ENCODE assay signal across 9 cellular contexts in the genomic region with DNA sequence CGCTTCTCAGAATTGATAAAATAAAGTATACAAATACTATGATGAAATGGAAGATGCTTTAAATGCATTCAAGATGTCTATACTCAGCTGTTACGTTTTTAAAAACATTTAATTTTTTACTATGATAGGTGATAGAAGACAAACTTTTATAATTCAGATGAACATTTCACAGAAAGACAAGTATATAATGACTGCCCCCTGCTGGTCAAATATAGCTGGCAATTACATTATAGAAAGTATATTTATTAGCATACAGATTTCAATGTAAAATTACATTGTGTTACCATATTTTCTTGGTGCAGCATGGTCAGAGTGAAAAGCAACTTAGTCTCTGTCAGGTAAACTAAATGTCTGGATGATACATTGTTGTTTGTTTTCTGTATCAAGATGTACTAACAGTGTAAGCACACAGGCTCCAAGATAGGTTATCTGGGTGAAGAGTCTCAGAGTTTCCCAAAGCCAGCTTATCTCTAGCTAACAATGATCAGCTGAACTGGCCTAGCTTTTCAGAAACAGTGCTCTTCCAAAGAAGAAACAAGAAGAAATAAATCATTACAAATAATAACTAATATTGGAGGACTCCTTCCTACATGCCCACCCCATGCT. TPM values are rescaled to one million over a fixed set of nuclear protein-coding genes. Genes with fewer than 3 reads are reported as not detected.
DNase-seq lines count a peak whose midpoint lies in the region; ATAC-seq and TF ChIP-seq lines count a peak whose summit lies in the region.
"Had no signal": no experiment of that assay in that cellular context is flagged by ENCODE, and none has a peak within 500 bp of the region (broad histone marks: within the 10 kb centered on the region; RNA-seq: fewer than 3 reads in every experiment).

No MANE protein-coding gene starts in this region.

- H3K9ac ChIP-seq in colonic mucosa (ENCODE audit: low read depth in 2 of 2, low read length in 2 of 2) = no peak overlapping the region

- TF ChIP-seq CTCF in colonic mucosa (IDR thresholded peaks at IDR 0.05) = peak; percentile 70
- TF ChIP-seq CTCF in osteoblast (IDR thresholded peaks at IDR 0.05; ENCODE audit: extremely low read depth, low read depth, low read length) = peak; percentile 66

- no peaks in the 10 kb centered on the region for H4K20me1 ChIP-seq in osteoblast (ENCODE audit: insufficient read depth, low read length)

- no peak overlapping the region for H3K4me2 ChIP-seq in osteoblast (ENCODE audit: insufficient read depth, low read length)

- POLR2A ChIA-PET in activated CD4-positive, alpha-beta memory T cell treated with anti-CD3 and anti-CD28 coated beads for 36 hours (lab: Charles Lee) = no interaction called here

- no peak overlapping the region for H3K27ac Mint-ChIP-seq in stimulated activated naive CD8-positive, alpha-beta T cell treated with anti-CD3 and anti-CD28 coated beads, Interleukin-15, amount 100 ng/mL, for 72 hours
- H3K27ac Mint-ChIP-seq in activated CD4-positive, alpha-beta memory T cell treated with anti-CD3 and anti-CD28 coated beads for 36 hours = no peak overlapping the region

- H3K4me1 ChIP-seq in colonic mucosa (no peaks in the 10 kb centered on the region), osteoblast (ENCODE audit: insufficient read depth, low read length) (no peaks in the 10 kb centered on the region)

- DNase-seq in stimulated activated naive CD8-positive, alpha-beta T cell treated with anti-CD3 and anti-CD28 coated beads, Interleukin-15, Interleukin-2, amounts not matched to agents 100 U/mL and 50 U/mL, for 24 hours = peak; percentile 6
- DNase-seq in stimulated activated naive CD8-positive, alpha-beta T cell treated with anti-CD3 and anti-CD28 coated beads, Interleukin-15, amount 100 ng/mL, for 72 hours = no peak
- DNase-seq in NCI-H2171 (lab: John Stamatoyannopoulos, UW) = peak; percentile 15
- peak; percentile 49 for DNase-seq in colonic mucosa
- no peak for DNase-seq in osteoblast (ENCODE audit: insufficient read length, low spot score, missing footprints)
- no peak for DNase-seq in activated CD4-positive, alpha-beta memory T cell treated with anti-CD3 and anti-CD28 coated beads for 36 hours

- no peak overlapping the region for H3K4me3 Mint-ChIP-seq in stimulated activated naive CD8-positive, alpha-beta T cell treated with anti-CD3 and anti-CD28 coated beads, Interleukin-15, amount 100 ng/mL, for 72 hours
- no peak overlapping the region for H3K4me3 Mint-ChIP-seq in activated CD4-positive, alpha-beta memory T cell treated with anti-CD3 and anti-CD28 coated beads for 36 hours
- H3K4me3 Mint-ChIP-seq: central memory CD8-positive, alpha-beta T cell had no signal

- H3K36me3 Mint-ChIP-seq in activated CD4-positive, alpha-beta memory T cell treated with anti-CD3 and anti-CD28 coated beads for 36 hours = no peaks in the 10 kb centered on the region

- H3K4me1 Mint-ChIP-seq in stimulated activated naive CD8-positive, alpha-beta T cell treated with anti-CD3 and anti-CD28 coated beads, Interleukin-15, amount 100 ng/mL, for 72 hours = no peaks in the 10 kb centered on the region
- no peaks in the 10 kb centered on the region for H3K4me1 Mint-ChIP-seq in activated CD4-positive, alpha-beta memory T cell treated with anti-CD3 and anti-CD28 coated beads for 36 hours (ENCODE audit: low read depth)
- H3K4me1 Mint-ChIP-seq: central memory CD8-positive, alpha-beta T cell had no signal

- intact Hi-C loops in colonic mucosa (cut with DNase I) = loop anchor here (5.0 kb wide), 1 partner anchor 239 kb away; no protein-coding TSS in a partner anchor
- intact Hi-C loops in activated CD4-positive, alpha-beta memory T cell treated with anti-CD3 and anti-CD28 coated beads for 36 hours (cut with micrococcal nuclease) = loop anchor here (1.0 kb wide), 1 partner anchor 240 kb away; no protein-coding TSS in a partner anchor

- no peak for ATAC-seq in stimulated activated naive CD8-positive, alpha-beta T cell treated with anti-CD3 and anti-CD28 coated beads, Interleukin-15, Interleukin-2, amounts not matched to agents 100 U/mL and 50 U/mL, for 24 hours
- no peak for ATAC-seq in stimulated activated naive CD8-positive, alpha-beta T cell treated with anti-CD3 and anti-CD28 coated beads, Interleukin-15, amount 100 ng/mL, for 72 hours
- no peak for ATAC-seq in HG03571 (IDR thresholded peaks at IDR 0.05; ENCODE audit: unreplicated experiment)
- no peak for ATAC-seq in GM21390 (IDR thresholded peaks at IDR 0.05; ENCODE audit: unreplicated experiment)

- H3K27ac ChIP-seq in colonic mucosa (no peak overlapping the region), osteoblast (ENCODE audit: low read depth, low read length) (no peak overlapping the region)

- H2AFZ ChIP-seq in osteoblast (ENCODE audit: low read length) = no peak overlapping the region

- H3K27me3 Mint-ChIP-seq in stimulated activated naive CD8-positive, alpha-beta T cell treated with anti-CD3 and anti-CD28 coated beads, Interleukin-15, amount 100 ng/mL, for 72 hours = no peaks in the 10 kb centered on the region
- H3K27me3 Mint-ChIP-seq in activated CD4-positive, alpha-beta memory T cell treated with anti-CD3 and anti-CD28 coated beads for 36 hours = no peaks in the 10 kb centered on the region

- no peaks in the 10 kb centered on the region for H3K79me2 ChIP-seq in osteoblast (ENCODE audit: insufficient read depth, low read length)

- H3K9me3 ChIP-seq in colonic mucosa (no peaks in the 10 kb centered on the region), osteoblast (ENCODE audit: low read depth, low read length) (no peaks in the 10 kb centered on the region)

- H3K36me3 ChIP-seq in colonic mucosa = no peaks in the 10 kb centered on the region
- H3K36me3 ChIP-seq in osteoblast (ENCODE audit: insufficient read depth, low read length) = no peaks in the 10 kb centered on the region

- H3K27me3 ChIP-seq in colonic mucosa (no peaks in the 10 kb centered on the region), osteoblast (ENCODE audit: insufficient read depth, low read length) (no peaks in the 10 kb centered on the region)

- CTCF ChIA-PET in activated CD4-positive, alpha-beta memory T cell treated with anti-CD3 and anti-CD28 coated beads for 36 hours (lab: Charles Lee) = interaction anchor here (0.7 to 3.4 kb wide), 19 partner anchors 9 to 423 kb away, joined by 3 to 24 read pairs (median 4); no protein-coding TSS in a partner anchor

- H3K9me3 Mint-ChIP-seq in stimulated activated naive CD8-positive, alpha-beta T cell treated with anti-CD3 and anti-CD28 coated beads, Interleukin-15, amount 100 ng/mL, for 72 hours = no peaks in the 10 kb centered on the region
- no peaks in the 10 kb centered on the region for H3K9me3 Mint-ChIP-seq in activated CD4-positive, alpha-beta memory T cell treated with anti-CD3 and anti-CD28 coated beads for 36 hours
- H3K9me3 Mint-ChIP-seq: central memory CD8-positive, alpha-beta T cell had no signal

- no peak overlapping the region for H3K4me3 ChIP-seq in colonic mucosa
- no peak overlapping the region for H3K4me3 ChIP-seq in osteoblast (ENCODE audit: insufficient read depth, low read length)

RNA-seq across cellular contexts. Expression of gene SRPX, which starts 54.1 kb away (rescaled TPM):
- total RNA-seq in colonic mucosa (10 to 100 TPM in 1 of 2 donors, 1 to 10 TPM in 1; 7.6 to 15.9 TPM), osteoblast (76.7 and 93.1 TPM in 2 replicates)
- total RNA-seq in activated CD4-positive, alpha-beta memory T cell treated with anti-CD3 and anti-CD28 coated beads for 36 hours = under 1 TPM; 0.24 TPM

Comparison
In these comparisons a context has a peak if more than half of its experiments do, and no peak if none do; other contexts are left out.
1. DNase-seq: peak in stimulated activated naive CD8-positive, alpha-beta T cell treated with anti-CD3 and anti-CD28 coated beads, Interleukin-15, Interleukin-2, amounts not matched to agents 100 U/mL and 50 U/mL, for 24 hours (single experiment), NCI-H2171 (single experiment) and colonic mucosa (single experiment); none in stimulated activated naive CD8-positive, alpha-beta T cell treated with anti-CD3 and anti-CD28 coated beads, Interleukin-15, amount 100 ng/mL, for 72 hours (0 of 2), osteoblast (single experiment) and activated CD4-positive, alpha-beta memory T cell treated with anti-CD3 and anti-CD28 coated beads for 36 hours (single experiment).
2. RNA of gene SRPX, which starts 54.1 kb away (total RNA-seq): 76.7 to 93.1 TPM in osteoblast and 7.6 to 15.9 TPM in colonic mucosa; 0.24 TPM in activated CD4-positive, alpha-beta memory T cell treated with anti-CD3 and anti-CD28 coated beads for 36 hours; every median in the first group is over 4 times any median in the second.